In genomic region chr6:108596947-108597346, GRCh38 we compare ENCODE assay signal across 15 cellular contexts. TPM values are rescaled to one million over a fixed set of nuclear protein-coding genes. Genes with fewer than 3 reads are reported as not detected.
DNase-seq lines count a peak whose midpoint lies in the region; ATAC-seq and TF ChIP-seq lines count a peak whose summit lies in the region.
"Had no signal": no experiment of that assay in that cellular context is flagged by ENCODE, and none has a peak within 500 bp of the region (broad histone marks: within the 10 kb centered on the region; RNA-seq: fewer than 3 reads in every experiment).

No MANE protein-coding gene starts in this region.

- H3K36me3 ChIP-seq in heart left ventricle (no peaks in the 10 kb centered on the region), ascending aorta (no peaks in the 10 kb centered on the region), upper lobe of right lung (no peaks in the 10 kb centered on the region), Peyer's patch (no peaks in the 10 kb centered on the region)
- H3K36me3 ChIP-seq: suprapubic skin had no signal

- TF ChIP-seq CTCF in heart left ventricle (IDR thresholded peaks at IDR 0.05) = no peak
- no peak for TF ChIP-seq CTCF in ascending aorta (IDR thresholded peaks at IDR 0.05)
- TF ChIP-seq CTCF in mesothelial cell of epicardium (IDR thresholded peaks at IDR 0.05; ENCODE audit: unreplicated experiment) = no peak
- TF ChIP-seq CTCF in upper lobe of right lung (IDR thresholded peaks at IDR 0.05) = no peak
- TF ChIP-seq CTCF in Peyer's patch (IDR thresholded peaks at IDR 0.05) = no peak

- H3K4me1 ChIP-seq in heart left ventricle (peaks cover 26 to 87% (median 74%) of the 10 kb centered on the region in 12 donors), ascending aorta (peaks cover 19 to 78% of the 10 kb centered on the region in 2 donors), upper lobe of right lung (peaks cover 69% of the 10 kb centered on the region), Peyer's patch (peaks cover 0 to 51% (median 11%) of the 10 kb centered on the region in 4 donors)

- H3K27me3 ChIP-seq in heart left ventricle (no peaks in the 10 kb centered on the region), ascending aorta (no peaks in the 10 kb centered on the region), upper lobe of right lung (no peaks in the 10 kb centered on the region), Peyer's patch (no peaks in the 10 kb centered on the region)
- H3K27me3 ChIP-seq: suprapubic skin had no signal

- H3K4me1 Mint-ChIP-seq in mesothelial cell of epicardium = peaks cover 67% of the 10 kb centered on the region
- H3K4me1 Mint-ChIP-seq in stimulated activated naive B cell treated with anti-CD40 and anti-IgM and Interleukin-4, amounts not matched to agents 10 μg/mL and 1 μg/mL and 100 μg/mL, for 72 hours = peaks cover 34 to 65% of the 10 kb centered on the region in 2 donors

- H3K36me3 Mint-ChIP-seq in mesothelial cell of epicardium = peaks cover 2% of the 10 kb centered on the region
- peaks cover 0 to 4% of the 10 kb centered on the region in 2 donors for H3K36me3 Mint-ChIP-seq in stimulated activated naive B cell treated with anti-CD40 and anti-IgM and Interleukin-4, amounts not matched to agents 10 μg/mL and 1 μg/mL and 100 μg/mL, for 72 hours

- no peak overlapping the region for H3K4me3 ChIP-seq in heart left ventricle
- no peak overlapping the region for H3K4me3 ChIP-seq in ascending aorta
- H3K4me3 ChIP-seq in upper lobe of right lung = no peak overlapping the region
- H3K4me3 ChIP-seq in Peyer's patch = no peak overlapping the region
- H3K4me3 ChIP-seq: suprapubic skin had no signal

- TF ChIP-seq POLR2A in heart left ventricle (IDR thresholded peaks at IDR 0.05) = no peak
- no peak for TF ChIP-seq POLR2A in Peyer's patch (IDR thresholded peaks at IDR 0.05)

- intact Hi-C loops in heart left ventricle (cut with DNase I) (no loop called here), Right ventricle myocardium superior (cut with DNase I) (no loop called here), ascending aorta (cut with DNase I) (no loop called here), upper lobe of right lung (cut with DNase I) (no loop called here)

- peak overlapping the region in 9 of 12 donors; percentile 0 to 70 (median 51) for H3K27ac ChIP-seq in heart left ventricle
- H3K27ac ChIP-seq in ascending aorta = peak overlapping the region; percentile 63 to 64
- peak overlapping the region; percentile 7 for H3K27ac ChIP-seq in upper lobe of right lung
- H3K27ac ChIP-seq in Peyer's patch = peak overlapping the region in 2 of 4 donors; percentile 6 to 49

- peak overlapping the region; percentile 22 for H3K27ac Mint-ChIP-seq in mesothelial cell of epicardium
- H3K27ac Mint-ChIP-seq in stimulated activated naive B cell treated with anti-CD40 and anti-IgM and Interleukin-4, amounts not matched to agents 10 μg/mL and 1 μg/mL and 100 μg/mL, for 72 hours = no peak overlapping the region

- DNase-seq in heart left ventricle (no peak), Right ventricle myocardium superior (no peak), ascending aorta (ENCODE audit: low spot score in 2 of 2) (no peak), mesothelial cell of epicardium (ENCODE audit: low spot score in 2 of 2, unreplicated experiment in 2 of 2) (no peak), upper lobe of right lung (no peak), SHP77 treated with DMSO at 0.1 percent for 48 hours (lab: John Stamatoyannopoulos, UW) (no peak), Peyer's patch (no peak)
- DNase-seq in stimulated activated naive B cell treated with anti-CD40 and anti-IgM and Interleukin-4, amounts not matched to agents 10 μg/mL and 1 μg/mL and 100 μg/mL, for 72 hours = no peak
- DNase-seq: activated effector memory CD4-positive, alpha-beta T cell treated with anti-CD3 and anti-CD28 coated beads, Interleukin-2, amount 50 U/mL, for 16 hours; COR-L47; effector CD4-positive, alpha-beta T cell; islet precursor cell; NCI-H446 treated with DMSO at 0.1 percent for 48 hours; T1000 had no signal

- H3K27me3 Mint-ChIP-seq in mesothelial cell of epicardium (ENCODE audit: low read depth) = no peaks in the 10 kb centered on the region
- no peaks in the 10 kb centered on the region for H3K27me3 Mint-ChIP-seq in stimulated activated naive B cell treated with anti-CD40 and anti-IgM and Interleukin-4, amounts not matched to agents 10 μg/mL and 1 μg/mL and 100 μg/mL, for 72 hours

- peak in 2 of 4 donors; percentile 25 to 33 for ATAC-seq in heart left ventricle
- no peak for ATAC-seq in Right ventricle myocardium superior (ENCODE audit: poor library complexity)
- peak; percentile 58 for ATAC-seq in upper lobe of right lung
- ATAC-seq in stimulated activated naive B cell treated with anti-CD40 and anti-IgM and Interleukin-4, amounts not matched to agents 10 μg/mL and 1 μg/mL and 100 μg/mL, for 72 hours (replicated peaks) = no peak

- no peak overlapping the region for H3K4me3 Mint-ChIP-seq in mesothelial cell of epicardium
- no peak overlapping the region for H3K4me3 Mint-ChIP-seq in stimulated activated naive B cell treated with anti-CD40 and anti-IgM and Interleukin-4, amounts not matched to agents 10 μg/mL and 1 μg/mL and 100 μg/mL, for 72 hours

- H3K9me3 ChIP-seq in heart left ventricle (no peaks in the 10 kb centered on the region), ascending aorta (no peaks in the 10 kb centered on the region), upper lobe of right lung (no peaks in the 10 kb centered on the region), Peyer's patch (no peaks in the 10 kb centered on the region)
- H3K9me3 ChIP-seq: suprapubic skin had no signal

- no peaks in the 10 kb centered on the region for H3K9me3 Mint-ChIP-seq in mesothelial cell of epicardium
- H3K9me3 Mint-ChIP-seq in stimulated activated naive B cell treated with anti-CD40 and anti-IgM and Interleukin-4, amounts not matched to agents 10 μg/mL and 1 μg/mL and 100 μg/mL, for 72 hours = no peaks in the 10 kb centered on the region

RNA-seq across cellular contexts. Expression of gene FOXO3, which starts 36.2 kb away (rescaled TPM):
- total RNA-seq in heart left ventricle (10 to 100 TPM; 26.8 to 87.9 (median 38.7) TPM), Right ventricle myocardium superior (32.4 TPM), ascending aorta (91.5 TPM), mesothelial cell of epicardium (56.6 to 58.3 TPM (median 57.9 TPM) in 3 replicates), upper lobe of right lung (73.6 TPM), Peyer's patch (10 to 100 TPM; 34.3 to 61.1 (median 49.7) TPM)
- polyA plus RNA-seq in heart left ventricle = 10 to 100 TPM; 11.6 to 39.1 TPM
